In the genomic region with DNA sequence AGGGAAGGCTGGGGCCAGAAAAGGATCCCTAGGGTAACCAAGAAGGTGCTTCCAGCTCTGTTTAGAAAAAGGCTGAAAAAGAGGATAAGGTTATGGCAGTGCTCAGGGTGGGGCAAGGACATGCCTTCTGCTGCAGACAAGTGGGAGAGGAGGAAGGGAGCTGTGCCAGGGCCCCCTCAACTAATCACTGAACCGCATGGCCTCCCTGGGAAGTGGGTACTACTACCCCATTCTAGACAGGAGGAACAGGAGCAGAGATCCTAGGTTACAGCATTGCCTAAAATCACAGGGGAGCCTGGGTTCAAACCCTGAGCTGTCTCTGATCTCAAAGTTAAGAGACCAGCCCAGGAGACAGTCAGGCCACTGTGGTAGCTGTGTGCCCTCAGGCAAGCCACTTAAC, we compare ENCODE assay signal across 21 cellular contexts.
"Had no signal": no experiment of that assay in that cellular context is flagged by ENCODE, and none has a peak within 500 bp of the region (broad histone marks: within the 10 kb centered on the region; RNA-seq: fewer than 3 reads in every experiment).

No MANE protein-coding gene starts in this region.

- H3K36me3 ChIP-seq: pancreas, right lobe of liver, sigmoid colon, stomach, thoracic aorta, tibial artery, transverse colon, vagina had no signal

- DNase-seq: naive B cell; nephron progenitor cell; occipital lobe; psoas muscle; right cardiac atrium; sigmoid colon; stimulated activated CD4-positive, alpha-beta T cell treated with anti-CD3 and anti-CD28 coated beads, Interleukin-15, amount 100 ng/mL, for 24 hours; stimulated activated CD4-positive, alpha-beta T cell treated with anti-CD3 and anti-CD28 coated beads, Interleukin-2, amount 100 ng/mL, for 24 hours; stimulated activated CD4-positive, alpha-beta T cell treated with anti-CD3 and anti-CD28 coated beads, Interleukin-2, amount 100 ng/mL, for 48 hours; stimulated activated CD4-positive, alpha-beta T cell treated with anti-CD3 and anti-CD28 coated beads, Interleukin-4, amount 100 ng/mL, for 24 hours; stimulated activated naive B cell treated with anti-CD40 and anti-IgM and Interleukin-4, amounts not matched to agents 10 μg/mL and 1 μg/mL and 100 μg/mL, for 72 hours; stimulated activated naive CD4-positive, alpha-beta T cell treated with Interleukin-2 at 50 U/mL for 16 hours; stomach; tibial artery; transverse colon had no signal

- H3K4me1 ChIP-seq: pancreas, psoas muscle, right lobe of liver, sigmoid colon, stomach, tibial artery, transverse colon, vagina had no signal

- ATAC-seq: naive thymus-derived CD8-positive, alpha-beta T cell; pancreas; psoas muscle; right cardiac atrium; right lobe of liver; stimulated activated effector memory CD8-positive, alpha-beta T cell treated with anti-CD3 and anti-CD28 coated beads, Interleukin-12 subunit alpha, Interleukin-12 subunit beta, amount 100 ng/mL, for 72 hours; stimulated activated naive B cell treated with anti-CD40 and anti-IgM and Interleukin-4, amounts not matched to agents 10 μg/mL and 1 μg/mL and 100 μg/mL, for 72 hours had no signal

- H3K9me3 ChIP-seq: pancreas, psoas muscle, right lobe of liver, sigmoid colon, stomach, thoracic aorta, tibial artery, transverse colon, vagina had no signal

- H3K4me3 ChIP-seq: pancreas, psoas muscle, right lobe of liver, sigmoid colon, stomach, thoracic aorta, tibial artery, transverse colon, vagina had no signal

- H3K27me3 ChIP-seq: pancreas, right lobe of liver, sigmoid colon, tibial artery, transverse colon, vagina had no signal

- H3K27ac ChIP-seq: pancreas, psoas muscle, right lobe of liver, sigmoid colon, stomach, thoracic aorta, tibial artery, transverse colon, vagina had no signal
